In the genomic region with DNA sequence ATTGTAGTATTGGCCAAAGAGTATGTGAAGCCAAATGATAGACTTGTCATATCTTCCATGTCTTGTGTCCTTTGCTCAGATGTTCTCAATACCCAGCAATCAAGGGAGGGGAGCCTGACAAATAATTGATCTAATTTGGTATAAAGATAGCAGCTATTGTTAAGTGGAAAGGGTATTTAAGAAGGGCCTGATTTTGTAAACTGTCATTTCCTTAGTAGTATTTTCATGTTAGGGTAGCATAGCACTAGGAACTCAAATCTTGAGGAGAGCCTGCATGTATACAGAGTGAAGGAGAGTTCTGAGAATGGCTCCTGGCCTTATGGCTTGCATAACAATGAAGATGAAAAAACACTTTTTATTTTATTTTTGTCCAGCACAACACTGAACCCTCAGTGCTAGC, we compare ENCODE assay signal across 16 cellular contexts. TPM values are rescaled to one million over a fixed set of nuclear protein-coding genes. Genes with fewer than 3 reads are reported as not detected.
"Had no signal": no experiment of that assay in that cellular context is flagged by ENCODE, and none has a peak within 500 bp of the region (broad histone marks: within the 10 kb centered on the region; RNA-seq: fewer than 3 reads in every experiment).

No MANE protein-coding gene starts in this region.

- H3K4me3 Mint-ChIP-seq: activated naive CD4-positive, alpha-beta T cell treated with anti-CD3 and anti-CD28 coated beads for 36 hours; activated T-helper 17 cell treated with anti-CD3 and anti-CD28 coated beads, Interleukin-2, amount 50 U/mL, for 72 hours; neural progenitor cell; T-cell had no signal

- H3K9ac ChIP-seq: neural progenitor cell had no signal

- H3K4me1 Mint-ChIP-seq: activated T-helper 17 cell treated with anti-CD3 and anti-CD28 coated beads, Interleukin-2, amount 50 U/mL, for 72 hours had no signal

- ATAC-seq: activated T-helper 17 cell treated with anti-CD3 and anti-CD28 coated beads, Interleukin-2, amount 50 U/mL, for 72 hours; foreskin keratinocyte; T-cell had no signal

- H3K27me3 ChIP-seq: foreskin keratinocyte, neural progenitor cell, ovary, stomach had no signal

- H3K36me3 ChIP-seq: ovary had no signal

- H3K4me2 ChIP-seq: neural progenitor cell had no signal

- H3K9me3 ChIP-seq: ovary, stomach had no signal

- H3K4me3 ChIP-seq: lung, neural progenitor cell, ovary, stomach had no signal

- H2AFZ ChIP-seq: neural progenitor cell had no signal

- H3K9me3 Mint-ChIP-seq: activated naive CD4-positive, alpha-beta T cell treated with anti-CD3 and anti-CD28 coated beads for 36 hours had no signal

- H3K27me3 Mint-ChIP-seq: activated T-helper 17 cell treated with anti-CD3 and anti-CD28 coated beads, Interleukin-2, amount 50 U/mL, for 72 hours; T-cell had no signal

- H3K36me3 Mint-ChIP-seq: T-cell had no signal

- H3K27ac Mint-ChIP-seq: activated naive CD4-positive, alpha-beta T cell treated with anti-CD3 and anti-CD28 coated beads for 36 hours; activated T-helper 17 cell treated with anti-CD3 and anti-CD28 coated beads, Interleukin-2, amount 50 U/mL, for 72 hours; neural progenitor cell; T-cell had no signal

- DNase-seq: activated CD4-positive, alpha-beta T cell treated with anti-CD3 and anti-CD28 coated beads, Interleukin-2, amount 50 U/mL, for 48 hours; activated naive CD4-positive, alpha-beta T cell treated with anti-CD3 and anti-CD28 coated beads for 36 hours; cortex of kidney; effector CD8-positive, alpha-beta T cell; foreskin keratinocyte; glutamatergic neuron; midbrain; ovary; stimulated activated CD4-positive, alpha-beta T cell treated with anti-CD3 and anti-CD28 coated beads, Interleukin-1b, Interleukin-23, amount 100 ng/mL, for 48 hours; stomach; T-cell; T-helper 9 cell; trophoblast cell had no signal

RNA-seq across cellular contexts. Expression of a gene that starts 53.1 kb away (rescaled TPM):
- total RNA-seq: activated T-helper 17 cell treated with anti-CD3 and anti-CD28 coated beads, Interleukin-2, amount 50 U/mL, for 72 hours had no signal
